Comparison of ENCODE assay signal across 1 cellular context in genomic region chr6:162373868-162374267, GRCh38.
TF ChIP-seq lines count a peak whose summit lies in the region.

No MANE protein-coding gene starts in this region.

TF ChIP-seq in A549, 52 proteins besides CTCF, POLR2A, EP300 and RAD21 (continued from another document):
- no peak for TF ChIP-seq EHF (CRISPR knock-in tag; IDR thresholded peaks at IDR 0.05)
- TF ChIP-seq BCL3 (IDR thresholded peaks at IDR 0.05) = no peak
